34 cellular contexts compared by ENCODE assay signal in genomic region chrX:25059273-25059672, GRCh38. TPM values are rescaled to one million over a fixed set of nuclear protein-coding genes. Genes with fewer than 3 reads are reported as not detected.
"Had no signal": no experiment of that assay in that cellular context is flagged by ENCODE, and none has a peak within 500 bp of the region (broad histone marks: within the 10 kb centered on the region; RNA-seq: fewer than 3 reads in every experiment).

No MANE protein-coding gene starts in this region.

- H3K36me3 ChIP-seq: MG63 had no signal

- DNase-seq: Karpas-422, Kasumi-1, MG63, MM.1S, MV-4-11, NCI-H1048, NCI-H1092, NCI-H1092 treated with DMSO at 0.1 percent for 48 hours, NCI-H1105, NCI-H1105 treated with DMSO at 0.1 percent for 48 hours, NCI-H1417, NCI-H1417 treated with DMSO at 0.1 percent for 48 hours, NCI-H1436, NCI-H1436 treated with DMSO at 0.1 percent for 48 hours, NCI-H146, NCI-H1694, NCI-H1694 treated with DMSO at 0.1 percent for 48 hours, NCI-H187, NCI-H187 treated with DMSO at 0.1 percent for 48 hours, NCI-H1930, NCI-H2029, NCI-H2081, NCI-H2081 treated with DMSO at 0.1 percent for 48 hours, NCI-H2107, NCI-H2227 treated with DMSO at 0.1 percent for 48 hours, NCI-H226, NCI-H345, NCI-H446, NCI-H446 treated with DMSO at 0.1 percent for 48 hours, NCI-H510A, NCI-H510A treated with DMSO at 0.1 percent for 48 hours had no signal

- H3K9ac ChIP-seq: KMS-11 had no signal

- H3K27ac ChIP-seq: KMS-11 had no signal

- H3K9me3 ChIP-seq: MG63 had no signal

- H3K27me3 ChIP-seq: MG63 had no signal

- H3K4me2 ChIP-seq: KMS-11 had no signal

- H3K4me3 ChIP-seq: MG63 had no signal

RNA-seq across cellular contexts. Expression of gene ARX, which starts 43.5 kb away (rescaled TPM):
- total RNA-seq: M059J, MCF 10A had no signal
